In genomic region chr6:8382434-8382833, GRCh38 we compare ENCODE assay signal across 19 cellular contexts.
"Had no signal": no experiment of that assay in that cellular context is flagged by ENCODE, and none has a peak within 500 bp of the region (broad histone marks: within the 10 kb centered on the region; RNA-seq: fewer than 3 reads in every experiment).

No MANE protein-coding gene starts in this region.

- H3K27me3 ChIP-seq: colonic mucosa, hepatocyte, neutrophil, stomach had no signal

- H3K36me3 Mint-ChIP-seq: type B pancreatic cell had no signal

- ATAC-seq: left colon; left ventricle myocardium superior; naive thymus-derived CD4-positive, alpha-beta T cell; sciatic nerve had no signal

- H3K79me2 ChIP-seq: hepatocyte had no signal

- H3K4me1 ChIP-seq: colonic mucosa, stomach had no signal

- H3K36me3 ChIP-seq: colonic mucosa, neutrophil, stomach had no signal

- H3K27ac ChIP-seq: colonic mucosa, hepatocyte, neutrophil, stomach had no signal

- H3K4me3 ChIP-seq: colonic mucosa, hepatocyte, lung, stomach had no signal

- H3K27ac Mint-ChIP-seq: naive thymus-derived CD4-positive, alpha-beta T cell; nephron progenitor cell; type B pancreatic cell had no signal

- DNase-seq: colonic mucosa; dermis blood vessel endothelial cell; erythroblast; foreskin melanocyte; head of caudate nucleus; left colon; left ventricle myocardium superior; mesendoderm; naive thymus-derived CD4-positive, alpha-beta T cell; nephron progenitor cell; posterior cingulate gyrus; stimulated activated CD4-positive, alpha-beta T cell treated with anti-CD3 and anti-CD28 coated beads, Interleukin-2, amount 100 ng/mL, for 24 hours; stimulated activated naive CD4-positive, alpha-beta T cell; stomach had no signal

- H3K4me1 Mint-ChIP-seq: naive thymus-derived CD4-positive, alpha-beta T cell had no signal

- H2AFZ ChIP-seq: hepatocyte had no signal

- H3K9me3 ChIP-seq: colonic mucosa, neutrophil, stomach had no signal

- H3K4me3 Mint-ChIP-seq: naive thymus-derived CD4-positive, alpha-beta T cell; nephron progenitor cell; type B pancreatic cell had no signal

- H3K4me2 ChIP-seq: hepatocyte had no signal
